Comparison of ENCODE assay signal across 17 cellular contexts in the genomic region with DNA sequence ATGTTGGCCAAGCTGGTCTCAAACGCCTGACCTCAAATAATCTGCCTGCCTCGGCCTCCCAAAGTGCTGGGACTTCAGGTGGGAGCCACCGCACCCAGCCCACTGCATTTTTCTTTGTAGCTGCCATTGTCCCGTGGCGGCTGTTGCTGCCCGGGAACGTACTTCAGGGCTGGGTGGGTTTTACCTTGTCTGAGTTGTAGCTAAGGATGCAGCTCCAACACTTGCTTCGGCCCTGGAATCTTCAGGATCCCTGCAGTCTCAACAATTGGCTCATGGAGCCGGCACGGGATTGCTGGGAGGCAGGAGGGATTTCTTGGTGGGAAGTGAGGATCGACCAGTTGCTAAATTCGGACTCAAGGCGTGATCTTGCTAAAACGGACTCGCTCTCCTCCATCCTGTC. TPM values are rescaled to one million over a fixed set of nuclear protein-coding genes. Genes with fewer than 3 reads are reported as not detected.
DNase-seq lines count a peak whose midpoint lies in the region; ATAC-seq, FAIRE-seq and TF ChIP-seq lines count a peak whose summit lies in the region.
"Had no signal": no experiment of that assay in that cellular context is flagged by ENCODE, and none has a peak within 500 bp of the region (broad histone marks: within the 10 kb centered on the region; RNA-seq: fewer than 3 reads in every experiment).

No MANE protein-coding gene starts in this region.

- in situ Hi-C loops in K562 (cut with MboI) = no loop called here

- H3K36me3 ChIP-seq in K562 (ENCODE audit: control insufficient read depth, insufficient read depth, low read length) (peaks cover 41% of the 10 kb centered on the region; the same call in 2 of the 3 replicates), kidney (ENCODE audit: control insufficient read depth in 1 of 2, insufficient read depth in 2 of 2, low read length in 2 of 2) (no peaks in the 10 kb centered on the region)

- ATAC-seq in GM18505 (IDR thresholded peaks at IDR 0.05; ENCODE audit: unreplicated experiment) = no peak
- ATAC-seq in K562 = no peak
- ATAC-seq in GM21723 (IDR thresholded peaks at IDR 0.05; ENCODE audit: unreplicated experiment) = no peak
- ATAC-seq: CD8-positive, alpha-beta T cell; GM12878; GM23338; HepG2 had no signal

- no TSS peak for BruUV-seq in K562 (replicated peaks; lab: Mats Ljungman, UMichigan)

- H3K9me3 ChIP-seq in K562 (replicated peaks; ENCODE audit: control insufficient read depth, insufficient read depth, low read depth, low read length) (no peaks in the 10 kb centered on the region), kidney (ENCODE audit: control insufficient read depth in 1 of 2, low read length in 2 of 2) (no peaks in the 10 kb centered on the region)

- 91% methylated on average over 15 of the region's 15 CpGs for WGBS in K562 (ENCODE audit: insufficient coverage, low coverage, missing lambda C conversion rate)

- POLR2A ChIA-PET in K562 (lab: Yijun Ruan, JAX) = interaction anchor here (0.6 to 8.1 kb wide), 2 partner anchors 140 to 165 kb away, joined by 5 to 73 read pairs; no protein-coding TSS in a partner anchor

- H3K4me2 ChIP-seq in K562 (ENCODE audit: insufficient read depth, low read length) = no peak overlapping the region
- H3K4me2 ChIP-seq: GM23338 had no signal

- H4K20me1 ChIP-seq in K562 (replicated peaks; ENCODE audit: control insufficient read depth, insufficient read depth, low read length) = no peaks in the 10 kb centered on the region

- H3K27ac ChIP-seq in K562 (ENCODE audit: extremely low read depth, low read depth, low read length) (peak overlapping the region; percentile 3; the same call in 1 of the 3 replicates), kidney (ENCODE audit: low read depth in 2 of 2, low read length in 2 of 2) (no peak overlapping the region)

- DNase-seq in K562 (ENCODE audit: extremely low read depth in 1 of 4, low spot score in 3 of 4) (no peak), kidney (peak; percentile 53), posterior vena cava (ENCODE audit: low spot score) (peak; percentile 36), nucleus accumbens (lab: John Stamatoyannopoulos, UW) (no peak), GM10266 (ENCODE audit: extremely low spot score) (no peak)
- DNase-seq: Calu3; CD8-positive, alpha-beta T cell; DMS79 treated with DMSO at 0.1 percent for 48 hours; GF-D8; H7 had no signal

- H3K79me2 ChIP-seq in K562 (ENCODE audit: control insufficient read depth, insufficient read depth, low read length) = peaks cover 16% of the 10 kb centered on the region; the same call in 2 of the 3 replicates

- H3K9ac ChIP-seq in K562 (ENCODE audit: insufficient read depth in 1 of 2, low read depth in 2 of 2, low read length in 2 of 2) (peak overlapping the region in 1 of 2 experiments; percentile 68; a peak in 2 of 4 replicates), kidney (ENCODE audit: low read length in 2 of 2) (no peak overlapping the region)
- H3K9ac ChIP-seq: BLaER1 treated with 17β-estradiol and CSF1 and Interleukin-3, amounts not matched to agents 10 nM and 100 nM had no signal

- H3K27me3 ChIP-seq in K562 (ENCODE audit: control insufficient read depth in 2 of 2, insufficient read depth in 2 of 2, low read length in 2 of 2) = no peaks in the 10 kb centered on the region
- H3K27me3 ChIP-seq: BLaER1 treated with 17β-estradiol and CSF1 and Interleukin-3, amounts not matched to agents 10 nM and 100 nM had no signal

- H3K4me1 ChIP-seq in K562 (replicated peaks in 1 of 2; ENCODE audit: control insufficient read depth in 2 of 2, insufficient read depth in 2 of 2, low read length in 2 of 2) (peaks cover 35 to 48% of the 10 kb centered on the region in 2 experiments), kidney (ENCODE audit: control insufficient read depth in 1 of 2, insufficient read depth in 1 of 2, low read depth in 1 of 2, low read length in 2 of 2) (no peaks in the 10 kb centered on the region)

- TF ChIP-seq POLR2A in GM18505 (IDR thresholded peaks at IDR 0.05; ENCODE audit: borderline replicate concordance, extremely low read depth, insufficient read depth, insufficient read length) = peak; percentile 16
- TF ChIP-seq POLR2A in K562 (conservative IDR thresholded peaks at IDR 0.05) = no peak

- TF ChIP-seq RAD21 in K562 (CRISPR knock-in tag; conservative IDR thresholded peaks at IDR 0.05 in 1 of 2, IDR thresholded peaks at IDR 0.05 in 1 of 2) = no peak

- no peak for TF ChIP-seq CTCF in K562 (IDR thresholded peaks at IDR 0.05 in 2 of 3, conservative IDR thresholded peaks at IDR 0.05 in 1 of 3; ENCODE audit: insufficient read depth in 2 of 3, low read depth in 1 of 3, low read length in 3 of 3)
- TF ChIP-seq CTCF in kidney (IDR thresholded peaks at IDR 0.05; ENCODE audit: borderline replicate concordance, extremely low read depth, insufficient read depth) = no peak
- no peak for TF ChIP-seq CTCF in GM10266 (IDR thresholded peaks at IDR 0.05; ENCODE audit: control insufficient read depth, insufficient read depth, low read depth, missing control alignments)

- H2AFZ ChIP-seq in K562 (ENCODE audit: low read depth, low read length) = no peak overlapping the region
- H2AFZ ChIP-seq: GM23338 had no signal

- no peak for FAIRE-seq in K562 (lab: Jason Lieb, UNC)
- FAIRE-seq in kidney (lab: Jason Lieb, UNC) = no peak
- FAIRE-seq: GM12878, GM19239, HepG2 had no signal

- intact Hi-C loops in K562 (cut with micrococcal nuclease) = no loop called here
- intact Hi-C loops in kidney (cut with DNase I) = no loop called here
- intact Hi-C loops in posterior vena cava (cut with DNase I) = no loop called here

- H3K9me1 ChIP-seq in K562 (ENCODE audit: control insufficient read depth, insufficient read depth, low read length) = no peaks in the 10 kb centered on the region

- CTCF ChIA-PET in K562 (lab: Yijun Ruan, JAX; ENCODE audit: low intra/inter-chr PET ratio) = no interaction called here

- H3K4me3 ChIP-seq in K562 (no peak overlapping the region), kidney (ENCODE audit: low read length in 2 of 2) (no peak overlapping the region)
- H3K4me3 ChIP-seq: BLaER1 treated with 17β-estradiol and CSF1 and Interleukin-3, amounts not matched to agents 10 nM and 100 nM; GM12878; GM23338 had no signal

- no peak for TF ChIP-seq EP300 in K562 (IDR thresholded peaks at IDR 0.05; ENCODE audit: low read length)

TF ChIP-seq in K562, 482 proteins besides CTCF, POLR2A, EP300 and RAD21:
- TF ChIP-seq POLR2G (IDR thresholded peaks at IDR 0.05; ENCODE audit: low read depth, low read length) (0 out of 2 replicates have a peak, but pooled peaks have one; percentile 18), KAT7 (CRISPR knock-in tag; IDR thresholded peaks at IDR 0.05; ENCODE audit: borderline replicate concordance) (no peak)

RNA-seq across cellular contexts. Expression of gene TNFRSF8, which starts 10.7 kb away (rescaled TPM):
- total RNA-seq in K562 (2011; cell fraction: chromatin; rRNA removed; ENCODE audit: low replicate concordance) = 14.4 and 37.6 TPM in 2 replicates
- 36.7 and 39.3 TPM in 2 replicates for total RNA-seq in K562 (2011; cell fraction: nucleolus; rRNA removed)
- total RNA-seq in K562 (2011; cell fraction: nucleoplasm; rRNA removed) = 23.4 and 24.7 TPM in 2 replicates
- total RNA-seq in K562 (2014; rRNA removed) (22.2 and 27.1 TPM in 2 replicates), K562 (2014; rRNA removed; fragmentation: Illumina TruSeq; extraction: Trizol) (5.9 and 8.7 TPM in 2 replicates), K562 (2015; rRNA removed; fragmentation: Illumina TruSeq; extraction: Trizol) (17.1 and 18.9 TPM in 2 replicates), K562 (2021) (38.4 and 40.2 TPM in 2 replicates), kidney (0.94 TPM), posterior vena cava (1 to 10 TPM in 1 of 2 donors, under 1 TPM in 1; 1.00 to 1.3 TPM)
- polyA plus RNA-seq in K562 (2011; rRNA removed) (5.6 and 12.0 TPM in 2 replicates), K562 (2014; fragmentation: Illumina TruSeq; extraction: Trizol) (22.4 and 24.4 TPM in 2 replicates), K562 (2014; fragmentation: Nextera tagmentation; extraction: Ambion mirVana) (1 to 10 TPM; 3.5 to 3.7 TPM), K562 (2014; rRNA removed) (18.2 and 19.9 TPM in 2 replicates), kidney (ENCODE audit: insufficient read depth, low read depth, low replicate concordance) (0.97 TPM)
- polyA plus RNA-seq in K562 (2011; cell fraction: cytosol; rRNA removed) = 10.7 and 17.1 TPM in 2 replicates
- polyA plus RNA-seq in K562 (2011; cell fraction: nucleus; rRNA removed) = 8.7 and 10.8 TPM in 2 replicates
- polyA plus RNA-seq in K562 (2012) = 23.2 and 39.4 TPM in 2 replicates
- polyA minus RNA-seq in K562 (2011; rRNA and poly(A)+ RNA removed) = 6.5 and 7.8 TPM in 2 replicates
- 14.6 and 16.9 TPM in 2 replicates for polyA minus RNA-seq in K562 (2011; cell fraction: cytosol; rRNA and poly(A)+ RNA removed)
- 5.3 and 7.6 TPM in 2 replicates for polyA minus RNA-seq in K562 (2011; cell fraction: nucleus; rRNA and poly(A)+ RNA removed)
- total RNA-seq: Calu3; CD8-positive, alpha-beta T cell; HepG2 had no signal
- polyA plus RNA-seq: HepG2 had no signal

RNA-seq across cellular contexts. Expression of gene MIIP, which starts 54.5 kb away (rescaled TPM):
- 73.6 and 259 TPM in 2 replicates for total RNA-seq in K562 (2011; cell fraction: chromatin; rRNA removed; ENCODE audit: low replicate concordance)
- total RNA-seq in K562 (2011; cell fraction: nucleolus; rRNA removed) = 259 and 285 TPM in 2 replicates
- 145 and 161 TPM in 2 replicates for total RNA-seq in K562 (2011; cell fraction: nucleoplasm; rRNA removed)
- 117 and 131 TPM in 2 replicates for total RNA-seq in K562 (2014; rRNA removed)
- total RNA-seq in K562 (2014; rRNA removed; fragmentation: Illumina TruSeq; extraction: Trizol) = 11.8 and 17.2 TPM in 2 replicates
- total RNA-seq in K562 (2015; rRNA removed; fragmentation: Illumina TruSeq; extraction: Trizol) = 50.7 and 55.6 TPM in 2 replicates
- total RNA-seq in K562 (2021) = 92.8 and 102 TPM in 2 replicates
- 48.3 and 113 TPM in 2 replicates for polyA plus RNA-seq in K562 (2011; rRNA removed)
- 79.2 and 124 TPM in 2 replicates for polyA plus RNA-seq in K562 (2011; cell fraction: cytosol; rRNA removed)
- 514 and 538 TPM in 2 replicates for polyA plus RNA-seq in K562 (2011; cell fraction: nucleus; rRNA removed)
- 79.3 and 134 TPM in 2 replicates for polyA plus RNA-seq in K562 (2012)
- polyA plus RNA-seq in K562 (2014; fragmentation: Illumina TruSeq; extraction: Trizol) = 30.8 and 57.5 TPM in 2 replicates
- 1 to 10 TPM; 2.5 to 5.1 TPM for polyA plus RNA-seq in K562 (2014; fragmentation: Nextera tagmentation; extraction: Ambion mirVana)
- polyA plus RNA-seq in K562 (2014; rRNA removed) = 105 and 108 TPM in 2 replicates
- 15.8 and 16.2 TPM in 2 replicates for polyA minus RNA-seq in K562 (2011; rRNA and poly(A)+ RNA removed)
- polyA minus RNA-seq in K562 (2011; cell fraction: cytosol; rRNA and poly(A)+ RNA removed) = 26.3 and 43.2 TPM in 2 replicates
- 54.1 and 78.2 TPM in 2 replicates for polyA minus RNA-seq in K562 (2011; cell fraction: nucleus; rRNA and poly(A)+ RNA removed)
- total RNA-seq in kidney = 24.7 TPM
- 28.5 TPM for polyA plus RNA-seq in kidney (ENCODE audit: insufficient read depth, low read depth, low replicate concordance)
- 10 to 100 TPM; 22.4 to 22.7 TPM for total RNA-seq in posterior vena cava

Comparison
In these comparisons a context has a peak if more than half of its experiments do, and no peak if none do; other contexts are left out.
1. DNase-seq: peak in kidney (single experiment) and posterior vena cava (single experiment); none in K562 (0 of 4), nucleus accumbens (0 of 56) and GM10266 (single experiment).